Comparison of ENCODE assay signal across 12 cellular contexts in genomic region chrX:10172867-10173266, GRCh38. TPM values are rescaled to one million over a fixed set of nuclear protein-coding genes. Genes with fewer than 3 reads are reported as not detected.
DNase-seq lines count a peak whose midpoint lies in the region; ATAC-seq and TF ChIP-seq lines count a peak whose summit lies in the region.
"Had no signal": no experiment of that assay in that cellular context is flagged by ENCODE, and none has a peak within 500 bp of the region (broad histone marks: within the 10 kb centered on the region; RNA-seq: fewer than 3 reads in every experiment).

No MANE protein-coding gene starts in this region.

- no peak for TF ChIP-seq POLR2A in gastrocnemius medialis (IDR thresholded peaks at IDR 0.05)

- no peak overlapping the region for H3K4me2 ChIP-seq in H9 (ENCODE audit: insufficient read depth, insufficient read length, low read length)
- no peak overlapping the region for H3K4me2 ChIP-seq in mammary epithelial cell (ENCODE audit: insufficient read depth, low read depth, low read length)

- H2BK15ac ChIP-seq in H9 (ENCODE audit: low read depth, low read length): no peak overlapping the region

- H3K4me3 Mint-ChIP-seq in H9: no peak overlapping the region
- H3K4me3 Mint-ChIP-seq in activated CD8-positive, alpha-beta T cell treated with anti-CD3 and anti-CD28 coated beads, Interleukin-2, amount 10 ng/mL, durations not matched to agents 7 days and 5 days: no peak overlapping the region
- H3K4me3 Mint-ChIP-seq: CD14-positive monocyte; stimulated activated effector memory CD8-positive, alpha-beta T cell treated with anti-CD3 and anti-CD28 coated beads, Interleukin-12 subunit alpha, Interleukin-12 subunit beta, amount 100 ng/mL, for 72 hours had no signal

- peaks cover 2% of the 10 kb centered on the region; the same call in 1 of the 2 replicates for H3K27me3 Mint-ChIP-seq in H9 (ENCODE audit: low read depth)
- H3K27me3 Mint-ChIP-seq in activated CD8-positive, alpha-beta T cell treated with anti-CD3 and anti-CD28 coated beads, Interleukin-2, amount 10 ng/mL, durations not matched to agents 7 days and 5 days (ENCODE audit: low read depth): peaks cover 11% of the 10 kb centered on the region

- DNase-seq in H9: no peak
- DNase-seq in mammary epithelial cell: no peak
- DNase-seq in iPS-NIHi11 (ENCODE audit: low spot score): peak; percentile 26
- no peak for DNase-seq in gastrocnemius medialis
- DNase-seq in left lung: no peak
- DNase-seq in activated CD8-positive, alpha-beta T cell treated with anti-CD3 and anti-CD28 coated beads, Interleukin-2, amount 10 ng/mL, durations not matched to agents 7 days and 5 days: no peak
- no peak for DNase-seq in SIG-M5 (lab: John Stamatoyannopoulos, UW)
- DNase-seq: GF-D8; stimulated activated CD4-positive, alpha-beta T cell treated with anti-CD3 and anti-CD28 coated beads, Interleukin-4, amount 100 ng/mL, for 1 hour had no signal

- H3K9ac ChIP-seq in H9 (ENCODE audit: extremely low read depth, insufficient read length, low read length) (no peak overlapping the region), mammary epithelial cell (ENCODE audit: insufficient read depth, low read length) (no peak overlapping the region)

- no peak overlapping the region for H3K18ac ChIP-seq in H9 (ENCODE audit: insufficient read length, low read depth, low read length)

- H3K27me3 ChIP-seq in H9 (ENCODE audit: insufficient read depth, low read length): no peaks in the 10 kb centered on the region
- no peaks in the 10 kb centered on the region for H3K27me3 ChIP-seq in mammary epithelial cell (ENCODE audit: insufficient read depth, low read length)
- no peaks in the 10 kb centered on the region for H3K27me3 ChIP-seq in gastrocnemius medialis
- no peaks in the 10 kb centered on the region for H3K27me3 ChIP-seq in left lung

- intact Hi-C loops in mammary epithelial cell (cut with micrococcal nuclease) (no loop called here), gastrocnemius medialis (cut with DNase I; ENCODE audit: low total_unique reads) (loop anchor here (10.0 kb wide), 1 partner anchor 1372 kb away; no protein-coding TSS in a partner anchor), left lung (cut with DNase I) (no loop called here)

- no peak overlapping the region for H3T11ph ChIP-seq in H9 (ENCODE audit: low read length)

- H3K4me3 ChIP-seq in mammary epithelial cell (replicated peaks in 1 of 3; ENCODE audit: insufficient read depth in 1 of 3, low read depth in 2 of 3, low read length in 3 of 3) (no peak overlapping the region), gastrocnemius medialis (no peak overlapping the region), left lung (no peak overlapping the region)

- H3K36me3 ChIP-seq in mammary epithelial cell (ENCODE audit: insufficient read depth, low read length) (no peaks in the 10 kb centered on the region), gastrocnemius medialis (no peaks in the 10 kb centered on the region), left lung (no peaks in the 10 kb centered on the region)

- CTCF ChIA-PET in mammary epithelial cell (lab: Charles Lee; ENCODE audit: low non-redundant PET): no interaction called here
- CTCF ChIA-PET in activated CD8-positive, alpha-beta T cell treated with anti-CD3 and anti-CD28 coated beads, Interleukin-2, amount 10 ng/mL, durations not matched to agents 7 days and 5 days (lab: Charles Lee): no interaction called here

- H2AFZ ChIP-seq in H9 (ENCODE audit: low read length) (no peak overlapping the region), mammary epithelial cell (ENCODE audit: low read depth, low read length) (peak overlapping the region; percentile 64)

- no peak overlapping the region for H2AK5ac ChIP-seq in H9 (ENCODE audit: insufficient read length, low read length)

- no peak overlapping the region for H3K27ac ChIP-seq in H9 (ENCODE audit: insufficient read length, low read depth, low read length)
- no peak overlapping the region for H3K27ac ChIP-seq in mammary epithelial cell (ENCODE audit: insufficient read depth, low read depth, low read length)
- peak overlapping the region; percentile 84 to 92 (median 86) for H3K27ac ChIP-seq in gastrocnemius medialis
- H3K27ac ChIP-seq in left lung: no peak overlapping the region

- no peak overlapping the region for H2BK20ac ChIP-seq in H9 (ENCODE audit: low read depth, low read length, poor library complexity, severe bottlenecking)

- H4K91ac ChIP-seq in H9 (ENCODE audit: insufficient read length, low read depth, low read length): no peak overlapping the region

- BruUV-seq in mammary epithelial cell (replicated peaks; lab: Mats Ljungman, UMichigan): no TSS peak

- H3K36me3 Mint-ChIP-seq in H9 (ENCODE audit: insufficient read depth in 1 of 3, low read depth in 3 of 3): peaks cover 0 to 12% (median 9%) of the 10 kb centered on the region in 3 experiments; a peak in 3 of 7 replicates
- no peaks in the 10 kb centered on the region for H3K36me3 Mint-ChIP-seq in activated CD8-positive, alpha-beta T cell treated with anti-CD3 and anti-CD28 coated beads, Interleukin-2, amount 10 ng/mL, durations not matched to agents 7 days and 5 days (ENCODE audit: low read depth)
- H3K36me3 Mint-ChIP-seq: stimulated activated effector memory CD8-positive, alpha-beta T cell treated with anti-CD3 and anti-CD28 coated beads, Interleukin-12 subunit alpha, Interleukin-12 subunit beta, amount 100 ng/mL, for 72 hours had no signal

- H3K9me3 Mint-ChIP-seq in H9: peaks cover 45 to 59% of the 10 kb centered on the region in 2 experiments
- H3K9me3 Mint-ChIP-seq in activated CD8-positive, alpha-beta T cell treated with anti-CD3 and anti-CD28 coated beads, Interleukin-2, amount 10 ng/mL, durations not matched to agents 7 days and 5 days (ENCODE audit: insufficient read depth): no peaks in the 10 kb centered on the region
- H3K9me3 Mint-ChIP-seq: stimulated activated effector memory CD8-positive, alpha-beta T cell treated with anti-CD3 and anti-CD28 coated beads, Interleukin-12 subunit alpha, Interleukin-12 subunit beta, amount 100 ng/mL, for 72 hours had no signal

- no peaks in the 10 kb centered on the region for H4K20me1 ChIP-seq in H9 (ENCODE audit: control insufficient read depth, insufficient read depth, insufficient read length)
- no peaks in the 10 kb centered on the region for H4K20me1 ChIP-seq in mammary epithelial cell (ENCODE audit: insufficient read depth, low read length)

- no peaks in the 10 kb centered on the region for H3K23me2 ChIP-seq in H9 (ENCODE audit: insufficient read length, low read depth, low read length, poor library complexity, severe bottlenecking)

- in situ Hi-C loops in mammary epithelial cell (cut with MboI; ENCODE audit: low sequenced_read_pairs in 2 of 2) (no loop called here), gastrocnemius medialis (cut with MboI; ENCODE audit: low sequenced_read_pairs in 4 of 4) (no loop called here)

- no peak overlapping the region for H3K23ac ChIP-seq in H9 (ENCODE audit: insufficient read length, low read depth, low read length)

- WGBS in H9 (ENCODE audit: extremely low coverage, insufficient read length, low lambda C conversion rate): no CpG with 5 or more reads among the region's 11 CpGs
- 58% methylated on average over 10 of the region's 11 CpGs for WGBS in mammary epithelial cell (ENCODE audit: low coverage, missing lambda C conversion rate)

- no peak overlapping the region for H3K56ac ChIP-seq in H9 (ENCODE audit: insufficient read length, low read depth, low read length)

- peak overlapping the region in 1 of 3 experiments; percentile 94; a peak in 2 of 7 replicates for H3K27ac Mint-ChIP-seq in H9
- H3K27ac Mint-ChIP-seq in activated CD8-positive, alpha-beta T cell treated with anti-CD3 and anti-CD28 coated beads, Interleukin-2, amount 10 ng/mL, durations not matched to agents 7 days and 5 days: no peak overlapping the region
- H3K27ac Mint-ChIP-seq: stimulated activated effector memory CD8-positive, alpha-beta T cell treated with anti-CD3 and anti-CD28 coated beads, Interleukin-12 subunit alpha, Interleukin-12 subunit beta, amount 100 ng/mL, for 72 hours had no signal

- peaks cover 20 to 34% of the 10 kb centered on the region in 2 experiments for H3K4me1 Mint-ChIP-seq in H9
- H3K4me1 Mint-ChIP-seq in activated CD8-positive, alpha-beta T cell treated with anti-CD3 and anti-CD28 coated beads, Interleukin-2, amount 10 ng/mL, durations not matched to agents 7 days and 5 days (ENCODE audit: low read depth): peaks cover 12% of the 10 kb centered on the region

- POLR2A ChIA-PET in activated CD8-positive, alpha-beta T cell treated with anti-CD3 and anti-CD28 coated beads, Interleukin-2, amount 10 ng/mL, durations not matched to agents 7 days and 5 days (lab: Charles Lee): no interaction called here

- H2BK120ac ChIP-seq in H9 (ENCODE audit: low read depth, low read length, poor library complexity, severe bottlenecking): peak overlapping the region; percentile 25

- no peak overlapping the region for H2BK12ac ChIP-seq in H9 (ENCODE audit: insufficient read length, low read depth, low read length)

- H3K9me3 ChIP-seq in H9 (ENCODE audit: control insufficient read depth, low read depth, low read length) (no peaks in the 10 kb centered on the region), mammary epithelial cell (replicated peaks; ENCODE audit: insufficient read depth, low read length) (peaks cover 3% of the 10 kb centered on the region), gastrocnemius medialis (no peaks in the 10 kb centered on the region), left lung (no peaks in the 10 kb centered on the region)

- dilution Hi-C loops in mammary epithelial cell (cut with HindIII; ENCODE audit: low sequenced_read_pairs): no loop called here

- H3K4me1 ChIP-seq in H9 (ENCODE audit: insufficient read depth, low read length): no peaks in the 10 kb centered on the region
- H3K4me1 ChIP-seq in mammary epithelial cell (ENCODE audit: insufficient read depth, low read length): peaks cover 17% of the 10 kb centered on the region
- H3K4me1 ChIP-seq in gastrocnemius medialis: peaks cover 32 to 56% of the 10 kb centered on the region in 2 donors
- H3K4me1 ChIP-seq in left lung: peaks cover 0 to 14% of the 10 kb centered on the region in 2 donors

- H4K8ac ChIP-seq in H9 (replicated peaks; ENCODE audit: insufficient read length, low read depth, low read length): no peak overlapping the region

- TF ChIP-seq CTCF in H9 (conservative IDR thresholded peaks at IDR 0.05) (no peak), mammary epithelial cell (conservative IDR thresholded peaks at IDR 0.05 in 1 of 2, IDR thresholded peaks at IDR 0.05 in 1 of 2; ENCODE audit: extremely low read depth in 1 of 2, insufficient read depth in 1 of 2, low read depth in 1 of 2, low read length in 2 of 2) (no peak), gastrocnemius medialis (IDR thresholded peaks at IDR 0.05 in 4 of 5, conservative IDR thresholded peaks at IDR 0.05 in 1 of 5) (no peak), left lung (IDR thresholded peaks at IDR 0.05) (no peak)

- H4K5ac ChIP-seq in H9 (ENCODE audit: insufficient read length, low read depth, low read length): no peak overlapping the region

- ATAC-seq in gastrocnemius medialis (no peak), left lung (no peak), HG03175 (IDR thresholded peaks at IDR 0.05; ENCODE audit: unreplicated experiment) (no peak)
- no peak for ATAC-seq in activated CD8-positive, alpha-beta T cell treated with anti-CD3 and anti-CD28 coated beads, Interleukin-2, amount 10 ng/mL, durations not matched to agents 7 days and 5 days
- ATAC-seq: stimulated activated effector memory CD8-positive, alpha-beta T cell treated with anti-CD3 and anti-CD28 coated beads, Interleukin-12 subunit alpha, Interleukin-12 subunit beta, amount 100 ng/mL, for 72 hours had no signal

- no peak overlapping the region for H3K4ac ChIP-seq in H9 (ENCODE audit: low read depth, low read length)

- no peaks in the 10 kb centered on the region for H3K79me2 ChIP-seq in H9 (ENCODE audit: insufficient read depth, low read length)
- no peaks in the 10 kb centered on the region for H3K79me2 ChIP-seq in mammary epithelial cell (ENCODE audit: insufficient read depth, low read length)

- no peak overlapping the region for H2BK5ac ChIP-seq in H9 (ENCODE audit: insufficient read length, low read length)

- no peak overlapping the region for H3K14ac ChIP-seq in H9 (ENCODE audit: insufficient read depth, low read length)

- H3K79me1 ChIP-seq in H9 (ENCODE audit: insufficient read depth, low read depth, low read length, poor library complexity, severe bottlenecking): no peaks in the 10 kb centered on the region

RNA-seq across cellular contexts. Expression of gene CLCN4, which starts 16.1 kb away (rescaled TPM):
- 4.7 and 6.9 TPM in 2 replicates for total RNA-seq in H9 (2021)
- total RNA-seq in mammary epithelial cell: 1 to 10 TPM; 2.4 to 7.0 TPM
- polyA plus RNA-seq in mammary epithelial cell: 1.0 TPM
- 6.1 TPM for polyA minus RNA-seq in mammary epithelial cell
- 100 to 1,000 TPM in 1 of 4 donors, 10 to 100 TPM in 3; 72.5 to 307 (median 84.4) TPM for total RNA-seq in gastrocnemius medialis
- 10 to 100 TPM in 1 of 2 donors, 1 to 10 TPM in 1; 7.8 to 11.8 TPM for total RNA-seq in left lung
- not detected for total RNA-seq in activated CD8-positive, alpha-beta T cell treated with anti-CD3 and anti-CD28 coated beads, Interleukin-2, amount 10 ng/mL, durations not matched to agents 7 days and 5 days

Comparison
In these comparisons a context has a peak if more than half of its experiments do, and no peak if none do; other contexts are left out.
1. H3K27ac ChIP-seq: peak in gastrocnemius medialis (4 of 4); none in H9 (single experiment), mammary epithelial cell (single experiment) and left lung (0 of 2).